ENCODE assay signal across 11 cellular contexts in genomic region chr9:126151031-126151670, GRCh38.
A peak's percentile ranks its signal among the peaks of the same experiment; 100 is the strongest.
DNase-seq lines count a peak whose midpoint lies in the region; ATAC-seq and TF ChIP-seq lines count a peak whose summit lies in the region.
"Had no signal": no experiment of that assay in that cellular context is flagged by ENCODE, and none has a peak within 500 bp of the region (broad histone marks: within the 10 kb centered on the region; RNA-seq: fewer than 3 reads in every experiment).

No MANE protein-coding gene starts in this region.

- CTCF ChIA-PET in activated CD8-positive, alpha-beta memory T cell treated with anti-CD3 and anti-CD28 coated beads, Interleukin-2, amount 10 ng/mL, durations not matched to agents 7 days and 5 days (lab: Charles Lee) = no interaction called here

- TF ChIP-seq CTCF in neural cell (IDR thresholded peaks at IDR 0.05; ENCODE audit: poor library complexity, severe bottlenecking) (no peak), heart left ventricle (IDR thresholded peaks at IDR 0.05) (no peak)

- peaks cover 0 to 11% (median 0%) of the 10 kb centered on the region in 12 donors for H3K4me1 ChIP-seq in heart left ventricle
- H3K4me1 ChIP-seq: prostate gland had no signal

- peak; percentile 94 for DNase-seq in DMS53 (lab: John Stamatoyannopoulos, UW)
- DNase-seq in NCI-H2029 treated with DMSO at 0.1 percent for 48 hours (lab: John Stamatoyannopoulos, UW) = peak; percentile 96
- peak; percentile 19 for DNase-seq in activated CD8-positive, alpha-beta memory T cell treated with anti-CD3 and anti-CD28 coated beads, Interleukin-2, amount 10 ng/mL, durations not matched to agents 7 days and 5 days
- DNase-seq in hypothalamus (lab: John Stamatoyannopoulos, UW) = no peak
- no peak for DNase-seq in immature natural killer cell
- no peak for DNase-seq in heart left ventricle
- no peak for DNase-seq in hippocampal formation (lab: John Stamatoyannopoulos, UW)
- DNase-seq: T-helper 1 cell had no signal

- no peaks in the 10 kb centered on the region for H3K9me3 Mint-ChIP-seq in activated CD8-positive, alpha-beta memory T cell treated with anti-CD3 and anti-CD28 coated beads, Interleukin-2, amount 10 ng/mL, durations not matched to agents 7 days and 5 days (ENCODE audit: low read depth)
- peaks cover 0 to 4% (median 0%) of the 10 kb centered on the region in 6 donors for H3K9me3 Mint-ChIP-seq in immature natural killer cell

- no peak for TF ChIP-seq EP300 in neural cell (conservative IDR thresholded peaks at IDR 0.05; ENCODE audit: poor library complexity, severe bottlenecking)

- H3K4me3 ChIP-seq in neural cell (ENCODE audit: low read length) = no peak overlapping the region
- no peak overlapping the region for H3K4me3 ChIP-seq in heart left ventricle
- H3K4me3 ChIP-seq: prostate gland had no signal

- H3K4me1 Mint-ChIP-seq in activated CD8-positive, alpha-beta memory T cell treated with anti-CD3 and anti-CD28 coated beads, Interleukin-2, amount 10 ng/mL, durations not matched to agents 7 days and 5 days = peaks cover 4% of the 10 kb centered on the region
- H3K4me1 Mint-ChIP-seq in immature natural killer cell = no peaks in the 10 kb centered on the region

- H3K9me3 ChIP-seq in neural cell (ENCODE audit: low read length) (no peaks in the 10 kb centered on the region), heart left ventricle (no peaks in the 10 kb centered on the region)
- H3K9me3 ChIP-seq: prostate gland had no signal

- H3K36me3 Mint-ChIP-seq in activated CD8-positive, alpha-beta memory T cell treated with anti-CD3 and anti-CD28 coated beads, Interleukin-2, amount 10 ng/mL, durations not matched to agents 7 days and 5 days = no peaks in the 10 kb centered on the region
- H3K36me3 Mint-ChIP-seq in immature natural killer cell = no peaks in the 10 kb centered on the region

- no peaks in the 10 kb centered on the region for H4K20me1 ChIP-seq in neural cell (ENCODE audit: insufficient read depth)

- H3K9me2 ChIP-seq in neural cell (ENCODE audit: insufficient read depth, low read length) = no peaks in the 10 kb centered on the region

- intact Hi-C loops in heart left ventricle (cut with DNase I) = no loop called here

- no peaks in the 10 kb centered on the region for H3K36me3 ChIP-seq in neural cell (ENCODE audit: insufficient read depth, low read length)
- no peaks in the 10 kb centered on the region for H3K36me3 ChIP-seq in heart left ventricle
- H3K36me3 ChIP-seq: prostate gland had no signal

- WGBS in heart left ventricle, 4 donors = 54 to 64% (median 59%) methylated on average over 12 to 14 of the region's 14 CpGs

- H3K27me3 ChIP-seq in neural cell (ENCODE audit: insufficient read depth, low read depth, low read length) (no peaks in the 10 kb centered on the region), heart left ventricle (peaks cover 0 to 20% (median 0%) of the 10 kb centered on the region in 9 donors)

- TF ChIP-seq RAD21 in neural cell (conservative IDR thresholded peaks at IDR 0.05) = no peak

- no peak for ATAC-seq in activated CD8-positive, alpha-beta memory T cell treated with anti-CD3 and anti-CD28 coated beads, Interleukin-2, amount 10 ng/mL, durations not matched to agents 7 days and 5 days
- ATAC-seq in heart left ventricle = no peak

- no peak for TF ChIP-seq POLR2A in heart left ventricle (IDR thresholded peaks at IDR 0.05)

- H3K27ac ChIP-seq in neural cell (ENCODE audit: low read length) (peak overlapping the region; percentile 15), heart left ventricle (no peak overlapping the region)
- H3K27ac ChIP-seq: epithelial cell of prostate, prostate gland had no signal

- H3K27ac Mint-ChIP-seq in activated CD8-positive, alpha-beta memory T cell treated with anti-CD3 and anti-CD28 coated beads, Interleukin-2, amount 10 ng/mL, durations not matched to agents 7 days and 5 days = no peak overlapping the region
- no peak overlapping the region for H3K27ac Mint-ChIP-seq in immature natural killer cell

- no peak overlapping the region for H3K9ac ChIP-seq in neural cell (ENCODE audit: low read length)

- H2AFZ ChIP-seq in neural cell (ENCODE audit: low read depth, low read length) = no peak overlapping the region

- peaks cover 11% of the 10 kb centered on the region for H3F3A ChIP-seq in neural cell (ENCODE audit: insufficient read depth, low read length, poor library complexity, severe bottlenecking)

- no peak overlapping the region for H3K4me2 ChIP-seq in neural cell (ENCODE audit: low read length)

- no peak overlapping the region for H3K4me3 Mint-ChIP-seq in activated CD8-positive, alpha-beta memory T cell treated with anti-CD3 and anti-CD28 coated beads, Interleukin-2, amount 10 ng/mL, durations not matched to agents 7 days and 5 days
- H3K4me3 Mint-ChIP-seq in immature natural killer cell = no peak overlapping the region

- H3K79me2 ChIP-seq in neural cell (replicated peaks; ENCODE audit: insufficient read depth, low read length) = no peaks in the 10 kb centered on the region

- H3K27me3 Mint-ChIP-seq in activated CD8-positive, alpha-beta memory T cell treated with anti-CD3 and anti-CD28 coated beads, Interleukin-2, amount 10 ng/mL, durations not matched to agents 7 days and 5 days = peaks cover 29% of the 10 kb centered on the region
- peaks cover 0 to 10% (median 5%) of the 10 kb centered on the region in 3 donors for H3K27me3 Mint-ChIP-seq in immature natural killer cell (ENCODE audit: low read depth in 3 of 3)

TF ChIP-seq in neural cell, 6 proteins besides CTCF, POLR2A, EP300 and RAD21:
- TF ChIP-seq REST (IDR thresholded peaks at IDR 0.05; ENCODE audit: borderline replicate concordance) (no peak), SMC3 (conservative IDR thresholded peaks at IDR 0.05; ENCODE audit: poor library complexity) (no peak), TAF1 (IDR thresholded peaks at IDR 0.05; ENCODE audit: low read depth) (no peak), POLR2AphosphoS5 (IDR thresholded peaks at IDR 0.05) (no peak), MXI1 (conservative IDR thresholded peaks at IDR 0.05; ENCODE audit: poor library complexity, severe bottlenecking) (no peak), EZH2 (IDR thresholded peaks at IDR 0.05; ENCODE audit: borderline replicate concordance, insufficient read depth, low read length, poor library complexity, severe bottlenecking) (no peak)

Comparison
In these comparisons a context has a peak if more than half of its experiments do, and no peak if none do; other contexts are left out.
1. DNase-seq: peak in DMS53 (single experiment), NCI-H2029 treated with DMSO at 0.1 percent for 48 hours (single experiment) and activated CD8-positive, alpha-beta memory T cell treated with anti-CD3 and anti-CD28 coated beads, Interleukin-2, amount 10 ng/mL, durations not matched to agents 7 days and 5 days (single experiment); none in hypothalamus (0 of 51), immature natural killer cell (0 of 3), heart left ventricle (0 of 5) and hippocampal formation (0 of 2).